1 cellular context compared by ENCODE assay signal in genomic region chr16:84298376-84298899, GRCh38.
TF ChIP-seq lines count a peak whose summit lies in the region.

No MANE protein-coding gene starts in this region.

TF ChIP-seq in IMR-90, 13 proteins besides CTCF, POLR2A, EP300 and RAD21:
- TF ChIP-seq USF2 (IDR thresholded peaks at IDR 0.05; ENCODE audit: low read depth, low read length) (0 out of 2 replicates have a peak, but pooled peaks have one; percentile 3), CEBPB (IDR thresholded peaks at IDR 0.05; ENCODE audit: low read depth, low read length) (no peak)
